ENCODE assay signal across 8 cellular contexts in the genomic region with DNA sequence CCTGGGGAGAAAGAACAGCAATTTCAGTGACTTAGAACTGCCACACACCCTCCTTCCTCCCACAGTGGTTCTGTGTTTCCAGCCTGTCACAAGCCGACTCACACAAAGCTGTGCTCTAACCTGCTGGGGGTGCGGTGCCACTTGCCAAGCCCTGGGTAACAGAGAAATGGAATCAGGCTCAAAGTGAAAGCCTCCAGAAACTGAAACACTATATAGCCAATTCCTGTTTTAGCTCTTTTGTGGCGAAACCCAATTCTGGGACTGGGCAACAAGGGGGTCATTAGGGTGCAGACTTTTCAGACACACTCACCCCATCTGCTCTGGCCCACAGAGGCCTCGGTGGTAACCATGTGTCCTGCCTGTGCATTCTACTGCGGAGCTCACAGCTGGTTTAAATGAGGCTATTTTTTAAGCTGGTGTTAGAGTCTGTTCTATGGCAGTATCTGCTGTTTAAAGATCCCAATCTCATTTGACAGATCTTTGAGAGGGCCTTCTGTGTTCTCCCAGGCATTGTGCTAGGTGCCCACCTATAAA. TPM values are rescaled to one million over a fixed set of nuclear protein-coding genes. Genes with fewer than 3 reads are reported as not detected.
DNase-seq lines count a peak whose midpoint lies in the region; ATAC-seq and FAIRE-seq lines count a peak whose summit lies in the region.

No MANE protein-coding gene starts in this region.

- ATAC-seq in HG02840 (IDR thresholded peaks at IDR 0.05; ENCODE audit: low FRiP score, unreplicated experiment) = peak; percentile 71
- ATAC-seq in activated T-helper 17 cell treated with anti-CD3 and anti-CD28 coated beads, Interleukin-2, amount 50 U/mL, for 72 hours (replicated peaks) = peak; percentile 50

- H3K4me1 Mint-ChIP-seq in activated T-helper 17 cell treated with anti-CD3 and anti-CD28 coated beads, Interleukin-2, amount 50 U/mL, for 72 hours = peaks cover 3% of the 10 kb centered on the region

- no peak overlapping the region for H3K27ac Mint-ChIP-seq in activated T-helper 17 cell treated with anti-CD3 and anti-CD28 coated beads, Interleukin-2, amount 50 U/mL, for 72 hours

- no peak overlapping the region for H3K4me3 Mint-ChIP-seq in activated T-helper 17 cell treated with anti-CD3 and anti-CD28 coated beads, Interleukin-2, amount 50 U/mL, for 72 hours

- no peak for DNase-seq in GM19239 (ENCODE audit: insufficient read length, low spot score)
- peak; percentile 34 for DNase-seq in pons (ENCODE audit: low spot score)
- DNase-seq in NCI-H526 (lab: John Stamatoyannopoulos, UW) = no peak
- no peak for DNase-seq in GF-D8 (lab: John Stamatoyannopoulos, UW)
- DNase-seq in AML-193 (lab: John Stamatoyannopoulos, UW) = no peak
- DNase-seq in HT-29 (ENCODE audit: low spot score) = no peak

- peaks cover 9% of the 10 kb centered on the region for H3K36me3 Mint-ChIP-seq in activated T-helper 17 cell treated with anti-CD3 and anti-CD28 coated beads, Interleukin-2, amount 50 U/mL, for 72 hours (ENCODE audit: low read depth)

- H3K9me3 Mint-ChIP-seq in activated T-helper 17 cell treated with anti-CD3 and anti-CD28 coated beads, Interleukin-2, amount 50 U/mL, for 72 hours = no peaks in the 10 kb centered on the region

- FAIRE-seq in GM19239 (lab: Jason Lieb, UNC) = peak; percentile 70

- H3K27me3 Mint-ChIP-seq in activated T-helper 17 cell treated with anti-CD3 and anti-CD28 coated beads, Interleukin-2, amount 50 U/mL, for 72 hours = no peaks in the 10 kb centered on the region

RNA-seq across cellular contexts. Expression of gene ACTR6, which starts 15.2 kb away (rescaled TPM):
- 10 to 100 TPM; 31.0 to 40.6 TPM for total RNA-seq in activated T-helper 17 cell treated with anti-CD3 and anti-CD28 coated beads, Interleukin-2, amount 50 U/mL, for 72 hours
- 4.2 and 7.4 TPM in 2 replicates for total RNA-seq in HT-29 (2014; rRNA removed; shearing (Covaris generic))

RNA-seq across cellular contexts. Expression of gene BLTP3B, which starts 42.8 kb away (rescaled TPM):
- 10 to 100 TPM; 45.6 to 51.1 TPM for total RNA-seq in activated T-helper 17 cell treated with anti-CD3 and anti-CD28 coated beads, Interleukin-2, amount 50 U/mL, for 72 hours
- 13.4 and 14.4 TPM in 2 replicates for total RNA-seq in HT-29 (2014; rRNA removed; shearing (Covaris generic))
